9 cellular contexts compared by ENCODE assay signal in genomic region chr7:140375808-140376730, GRCh38. TPM values are rescaled to one million over a fixed set of nuclear protein-coding genes. Genes with fewer than 3 reads are reported as not detected.
DNase-seq lines count a peak whose midpoint lies in the region; ATAC-seq and TF ChIP-seq lines count a peak whose summit lies in the region.
"Had no signal": no experiment of that assay in that cellular context is flagged by ENCODE, and none has a peak within 500 bp of the region (broad histone marks: within the 10 kb centered on the region; RNA-seq: fewer than 3 reads in every experiment).

No MANE protein-coding gene starts in this region.

- H3K27me3 ChIP-seq in PC-3 (ENCODE audit: low read length) = no peaks in the 10 kb centered on the region
- no peaks in the 10 kb centered on the region for H3K27me3 ChIP-seq in SK-N-SH (ENCODE audit: insufficient read depth)

- peak overlapping the region; percentile 97 for H3K27ac Mint-ChIP-seq in activated naive CD8-positive, alpha-beta T cell

- ATAC-seq in GM18858 (IDR thresholded peaks at IDR 0.05; ENCODE audit: unreplicated experiment) (peak; percentile 44), PC-3 (peak; percentile 49)

- no peak for TF ChIP-seq RAD21 in SK-N-SH (IDR thresholded peaks at IDR 0.05; ENCODE audit: low read length)

- no TSS peak for BruUV-seq in PC-3 (replicated peaks; lab: Mats Ljungman, UMichigan)

- H3K9me3 ChIP-seq in PC-3 (ENCODE audit: low read length) (no peaks in the 10 kb centered on the region), SK-N-SH (no peaks in the 10 kb centered on the region)

- intact Hi-C loops in PC-3 (cut with micrococcal nuclease) = no loop called here

- no peaks in the 10 kb centered on the region for H3K79me2 ChIP-seq in PC-3 (ENCODE audit: low read length)
- H3K79me2 ChIP-seq in SK-N-SH (ENCODE audit: insufficient read depth) = no peaks in the 10 kb centered on the region

- no peaks in the 10 kb centered on the region for H3K4me1 ChIP-seq in PC-3 (ENCODE audit: insufficient read depth, low read length)
- H3K4me1 ChIP-seq in SK-N-SH (ENCODE audit: control insufficient read depth in 1 of 2, insufficient read depth in 2 of 2, low read depth in 1 of 2, low read length in 1 of 2) = no peaks in the 10 kb centered on the region

- TF ChIP-seq CTCF in PC-3 (conservative IDR thresholded peaks at IDR 0.05; ENCODE audit: low read depth, low read length) = no peak
- TF ChIP-seq CTCF in SK-N-SH (IDR thresholded peaks at IDR 0.05) = no peak

- peaks cover 8% of the 10 kb centered on the region for H3K36me3 ChIP-seq in PC-3 (ENCODE audit: low read depth, low read length)
- peaks cover 10 to 22% of the 10 kb centered on the region in 2 experiments for H3K36me3 ChIP-seq in SK-N-SH (replicated peaks in 1 of 2; ENCODE audit: control insufficient read depth in 1 of 2, insufficient read depth in 2 of 2, low read length in 1 of 2)

- CTCF ChIA-PET in PC-3 (lab: Charles Lee) = interaction anchor here (0.5 kb wide), 1 partner anchor 116 kb away, joined by 5 read pairs; no protein-coding TSS in a partner anchor
- CTCF ChIA-PET in SK-N-SH (lab: Yijun Ruan, JAX) = interaction anchor here (1.0 to 1.2 kb wide), 2 partner anchors 100 to 278 kb away, joined by 3 to 4 read pairs; no protein-coding TSS in a partner anchor

- POLR2A ChIA-PET in PC-3 (lab: Charles Lee; ENCODE audit: unreplicated experiment) (no interaction called here), SK-N-SH (lab: Yijun Ruan, JAX) (no interaction called here)

- peaks cover 3% of the 10 kb centered on the region for H3K36me3 Mint-ChIP-seq in activated naive CD8-positive, alpha-beta T cell

- H3K27me3 Mint-ChIP-seq in activated naive CD8-positive, alpha-beta T cell = no peaks in the 10 kb centered on the region

- no peaks in the 10 kb centered on the region for H3K9me3 Mint-ChIP-seq in activated naive CD8-positive, alpha-beta T cell (ENCODE audit: low read depth)

- WGBS in SK-N-SH (ENCODE audit: low lambda C conversion rate) = 92% methylated on average over 9 of the region's 9 CpGs

- no peak overlapping the region for H3K27ac ChIP-seq in PC-3 (ENCODE audit: low read length)
- no peak overlapping the region for H3K27ac ChIP-seq in SK-N-SH (ENCODE audit: low read depth in 2 of 2, low read length in 1 of 2)

- H3K4me2 ChIP-seq in PC-3 (ENCODE audit: low read length) (no peak overlapping the region), SK-N-SH (no peak overlapping the region)

- H3K9ac ChIP-seq in PC-3 (ENCODE audit: low read length) (no peak overlapping the region), SK-N-SH (no peak overlapping the region)

- no peaks in the 10 kb centered on the region for H3F3A ChIP-seq in PC-3 (ENCODE audit: low read length, unreplicated experiment)
- H3F3A ChIP-seq in SK-N-SH (replicated peaks; ENCODE audit: insufficient read depth) = no peaks in the 10 kb centered on the region

- no peak for TF ChIP-seq EP300 in SK-N-SH (IDR thresholded peaks at IDR 0.05; ENCODE audit: borderline replicate concordance in 1 of 2, low read depth in 1 of 2, low read length in 1 of 2)

- DNase-seq in PC-3 (no peak), AG08396 (ENCODE audit: low spot score) (no peak), C1 segment of cervical spinal cord (lab: John Stamatoyannopoulos, UW) (no peak), SK-N-SH (no peak)
- peak; percentile 50 for DNase-seq in stimulated activated CD4-positive, alpha-beta T cell treated with anti-CD3 and anti-CD28 coated beads, Interleukin-4, amount 100 ng/mL, for 24 hours
- DNase-seq: HCEC 1CT had no signal

- peaks cover 22% of the 10 kb centered on the region for H3K4me1 Mint-ChIP-seq in activated naive CD8-positive, alpha-beta T cell (ENCODE audit: low read depth)

- peak overlapping the region; percentile 64 for H3K4me3 Mint-ChIP-seq in activated naive CD8-positive, alpha-beta T cell

- H3K4me3 ChIP-seq in PC-3 (ENCODE audit: low read length) (no peak overlapping the region), SK-N-SH (ENCODE audit: low read depth in 2 of 2, low read length in 1 of 2) (no peak overlapping the region)

- H2AFZ ChIP-seq in PC-3 (ENCODE audit: low read length) (no peak overlapping the region), SK-N-SH (ENCODE audit: low read depth) (no peak overlapping the region)

- H4K20me1 ChIP-seq in PC-3 (ENCODE audit: low read length) = no peaks in the 10 kb centered on the region
- H4K20me1 ChIP-seq in SK-N-SH (ENCODE audit: insufficient read depth) = no peaks in the 10 kb centered on the region

- H3K9me2 ChIP-seq in PC-3 (replicated peaks; ENCODE audit: low read length) (no peaks in the 10 kb centered on the region), SK-N-SH (no peaks in the 10 kb centered on the region)

TF ChIP-seq in SK-N-SH, 30 proteins besides CTCF, POLR2A, EP300 and RAD21 (continues in another document):
- no peak for TF ChIP-seq MXI1 (IDR thresholded peaks at IDR 0.05; ENCODE audit: low read depth, low read length)
- TF ChIP-seq CHD2 (IDR thresholded peaks at IDR 0.05; ENCODE audit: low read length, partially characterized antibody) = no peak
- no peak for TF ChIP-seq TEAD4 (IDR thresholded peaks at IDR 0.05; ENCODE audit: borderline replicate concordance, insufficient read depth)
- TF ChIP-seq TCF12 (IDR thresholded peaks at IDR 0.05) = no peak
- no peak for TF ChIP-seq TAF1 (IDR thresholded peaks at IDR 0.05; ENCODE audit: borderline replicate concordance, low read depth, low read length)
- TF ChIP-seq YY1 (IDR thresholded peaks at IDR 0.05; ENCODE audit: low read depth) = no peak
- TF ChIP-seq REST (IDR thresholded peaks at IDR 0.05; ENCODE audit: low read depth, low read length) = no peak
- TF ChIP-seq SMC3 (IDR thresholded peaks at IDR 0.05; ENCODE audit: low read depth, low read length) = no peak
- no peak for TF ChIP-seq EZH2phosphoT487 (IDR thresholded peaks at IDR 0.05; ENCODE audit: borderline replicate concordance, low read depth)
- no peak for TF ChIP-seq POLR2AphosphoS5 (IDR thresholded peaks at IDR 0.05; ENCODE audit: low read depth, low read length)
- no peak for TF ChIP-seq ELF1 (IDR thresholded peaks at IDR 0.05)
- TF ChIP-seq RXRA (IDR thresholded peaks at IDR 0.05; ENCODE audit: borderline replicate concordance, low read depth) = no peak
- TF ChIP-seq JUND (IDR thresholded peaks at IDR 0.05) = no peak
- TF ChIP-seq FOXM1 (IDR thresholded peaks at IDR 0.05; ENCODE audit: low read depth) = no peak
- TF ChIP-seq PBX3 (IDR thresholded peaks at IDR 0.05) = no peak
- TF ChIP-seq USF2 (IDR thresholded peaks at IDR 0.05; ENCODE audit: borderline replicate concordance, low read depth, low read length) = no peak
- TF ChIP-seq NRF1 (IDR thresholded peaks at IDR 0.05; ENCODE audit: low read depth, low read length) = no peak

RNA-seq across cellular contexts. Expression of gene SLC37A3, which starts 22.3 kb away (rescaled TPM):
- 21.8 and 22.1 TPM in 2 replicates for total RNA-seq in PC-3 (2014; rRNA removed)
- polyA plus RNA-seq in SK-N-SH (2012; rRNA removed) = 53.3 and 73.2 TPM in 2 replicates
- polyA plus RNA-seq in SK-N-SH (2012; cell fraction: cytosol; rRNA removed) = 43.8 and 46.5 TPM in 2 replicates
- 102 and 188 TPM in 2 replicates for polyA plus RNA-seq in SK-N-SH (2012; cell fraction: nucleus; rRNA removed)

RNA-seq across cellular contexts. Expression of gene RAB19, which starts 27.8 kb away (rescaled TPM):
- 0.52 and 1.3 TPM in 2 replicates for total RNA-seq in PC-3 (2014; rRNA removed)
- polyA plus RNA-seq in SK-N-SH (2012; rRNA removed) = not detected in 2 replicates
- polyA plus RNA-seq in SK-N-SH (2012; cell fraction: cytosol; rRNA removed) = 0.04 TPM in 1 of 2 replicates, not detected in the other
- polyA plus RNA-seq in SK-N-SH (2012; cell fraction: nucleus; rRNA removed) = 0.13 TPM in 1 of 2 replicates, not detected in the other
- total RNA-seq: OCI-LY7 had no signal
